In genomic region chr21:18041012-18041411, GRCh38 we compare ENCODE assay signal across 9 cellular contexts.
A peak's percentile ranks its signal among the peaks of the same experiment; 100 is the strongest.
DNase-seq lines count a peak whose midpoint lies in the region; ATAC-seq and TF ChIP-seq lines count a peak whose summit lies in the region.
"Had no signal": no experiment of that assay in that cellular context is flagged by ENCODE, and none has a peak within 500 bp of the region (broad histone marks: within the 10 kb centered on the region; RNA-seq: fewer than 3 reads in every experiment).

No MANE protein-coding gene starts in this region.

- WGBS in adrenal gland, 4 donors, result 13 to 20% (median 16%) methylated on average over 3 of the region's 3 CpGs

- no peak for ATAC-seq in HG02798 (IDR thresholded peaks at IDR 0.05; ENCODE audit: poor library complexity, unreplicated experiment)

- POLR2A ChIA-PET in activated CD4-positive, alpha-beta T cell treated with anti-CD3 and anti-CD28 coated beads, Interleukin-2, amount 10 ng/mL, durations not matched to agents 7 days and 5 days (lab: Charles Lee), result interaction anchor here (0.6 kb wide), 1 partner anchor 1416 kb away, joined by 3 read pairs; no protein-coding TSS in a partner anchor

- H3K27ac ChIP-seq in adrenal gland, result no peak overlapping the region

- H3K4me3 ChIP-seq in adrenal gland, result no peak overlapping the region

- H3K4me1 ChIP-seq in adrenal gland (replicated peaks in 1 of 2), result no peaks in the 10 kb centered on the region

- no peaks in the 10 kb centered on the region for H3K36me3 Mint-ChIP-seq in activated CD4-positive, alpha-beta T cell treated with anti-CD3 and anti-CD28 coated beads, Interleukin-2, amount 10 ng/mL, durations not matched to agents 7 days and 5 days (ENCODE audit: low read depth)
- H3K36me3 Mint-ChIP-seq: CD4-positive, alpha-beta memory T cell had no signal

- H3K9me3 Mint-ChIP-seq in activated CD4-positive, alpha-beta T cell treated with anti-CD3 and anti-CD28 coated beads, Interleukin-2, amount 10 ng/mL, durations not matched to agents 7 days and 5 days, result no peaks in the 10 kb centered on the region
- H3K9me3 Mint-ChIP-seq: CD4-positive, alpha-beta memory T cell had no signal

- H3K4me1 Mint-ChIP-seq in activated CD4-positive, alpha-beta T cell treated with anti-CD3 and anti-CD28 coated beads, Interleukin-2, amount 10 ng/mL, durations not matched to agents 7 days and 5 days, result no peaks in the 10 kb centered on the region
- H3K4me1 Mint-ChIP-seq: CD4-positive, alpha-beta memory T cell had no signal

- TF ChIP-seq POLR2A in adrenal gland (IDR thresholded peaks at IDR 0.05), result no peak

- H3K27me3 Mint-ChIP-seq in activated CD4-positive, alpha-beta T cell treated with anti-CD3 and anti-CD28 coated beads, Interleukin-2, amount 10 ng/mL, durations not matched to agents 7 days and 5 days, result no peaks in the 10 kb centered on the region

- peak in 4 of 6 experiments; percentile 4 to 46 (median 36) for TF ChIP-seq CTCF in adrenal gland (IDR thresholded peaks at IDR 0.05)

- intact Hi-C loops in adrenal gland (cut with DNase I), result no loop called here

- no peaks in the 10 kb centered on the region for H3K27me3 ChIP-seq in adrenal gland

- peak; percentile 7 for DNase-seq in activated CD4-positive, alpha-beta T cell treated with anti-CD3 and anti-CD28 coated beads, Interleukin-2, amount 10 ng/mL, durations not matched to agents 7 days and 5 days
- no peak for DNase-seq in activated CD4-positive, alpha-beta T cell treated with anti-CD3 and anti-CD28 coated beads, Interleukin-2, amount 50 U/mL, for 1 hour
- DNase-seq in NCI-H1436 (lab: John Stamatoyannopoulos, UW) (peak; percentile 26), adrenal gland (peak in 2 of 7 donors; percentile 6 to 8), myocyte (ENCODE audit: low read depth) (peak; percentile 12), GDM1 (lab: John Stamatoyannopoulos, UW) (no peak)
- no peak for DNase-seq in stimulated activated CD4-positive, alpha-beta T cell treated with anti-CD3 and anti-CD28 coated beads, Interleukin-4, amount 100 ng/mL, for 1 hour

- H3K27ac Mint-ChIP-seq in activated CD4-positive, alpha-beta T cell treated with anti-CD3 and anti-CD28 coated beads, Interleukin-2, amount 10 ng/mL, durations not matched to agents 7 days and 5 days, result no peak overlapping the region
- H3K27ac Mint-ChIP-seq: CD4-positive, alpha-beta memory T cell had no signal

- CTCF ChIA-PET in activated CD4-positive, alpha-beta T cell treated with anti-CD3 and anti-CD28 coated beads, Interleukin-2, amount 10 ng/mL, durations not matched to agents 7 days and 5 days (lab: Charles Lee), result interaction anchor here (0.6 to 1.0 kb wide), 2 partner anchors 9 to 60 kb away, joined by 3 read pairs; no protein-coding TSS in a partner anchor

- H3K36me3 ChIP-seq in adrenal gland (replicated peaks in 1 of 2), result no peaks in the 10 kb centered on the region

- H3K9me3 ChIP-seq in adrenal gland (replicated peaks in 1 of 3), result no peaks in the 10 kb centered on the region

- no peak overlapping the region for H3K4me3 Mint-ChIP-seq in activated CD4-positive, alpha-beta T cell treated with anti-CD3 and anti-CD28 coated beads, Interleukin-2, amount 10 ng/mL, durations not matched to agents 7 days and 5 days
- H3K4me3 Mint-ChIP-seq: CD4-positive, alpha-beta memory T cell had no signal

Comparison
In these comparisons a context has a peak if more than half of its experiments do, and no peak if none do; other contexts are left out.
1. DNase-seq: peak in activated CD4-positive, alpha-beta T cell treated with anti-CD3 and anti-CD28 coated beads, Interleukin-2, amount 10 ng/mL, durations not matched to agents 7 days and 5 days (single experiment), NCI-H1436 (single experiment) and myocyte (single experiment); none in activated CD4-positive, alpha-beta T cell treated with anti-CD3 and anti-CD28 coated beads, Interleukin-2, amount 50 U/mL, for 1 hour (single experiment), stimulated activated CD4-positive, alpha-beta T cell treated with anti-CD3 and anti-CD28 coated beads, Interleukin-4, amount 100 ng/mL, for 1 hour (single experiment) and GDM1 (single experiment).